In genomic region chr12:100554608-100555077, GRCh38 we compare ENCODE assay signal across 9 cellular contexts. TPM values are rescaled to one million over a fixed set of nuclear protein-coding genes. Genes with fewer than 3 reads are reported as not detected.
DNase-seq lines count a peak whose midpoint lies in the region; ATAC-seq and TF ChIP-seq lines count a peak whose summit lies in the region.
"Had no signal": no experiment of that assay in that cellular context is flagged by ENCODE, and none has a peak within 500 bp of the region (broad histone marks: within the 10 kb centered on the region; RNA-seq: fewer than 3 reads in every experiment).

No MANE protein-coding gene starts in this region.

- no peak for TF ChIP-seq EP300 in Ishikawa (IDR thresholded peaks at IDR 0.05; ENCODE audit: borderline replicate concordance)

- peak; percentile 80 for TF ChIP-seq RAD21 in Ishikawa (IDR thresholded peaks at IDR 0.05; ENCODE audit: low read depth)

- intact Hi-C loops in uterus (cut with DNase I; ENCODE audit: low total_unique reads): no loop called here

- H3K4me1 ChIP-seq in uterus: no peaks in the 10 kb centered on the region

- H3K4me3 ChIP-seq in uterus: no peak overlapping the region
- H3K4me3 ChIP-seq: skin epidermis had no signal

- peak; percentile 54 to 85 (median 73) for TF ChIP-seq CTCF in uterus (IDR thresholded peaks at IDR 0.05)

- H3K36me3 ChIP-seq in uterus: no peaks in the 10 kb centered on the region

- H3K9me3 ChIP-seq in uterus: no peaks in the 10 kb centered on the region

- H3K27ac ChIP-seq in uterus: no peak overlapping the region
- H3K27ac ChIP-seq: skin epidermis had no signal

- TF ChIP-seq POLR2A in uterus (IDR thresholded peaks at IDR 0.05): no peak

- peak; percentile 49 for DNase-seq in DMS 273 treated with DMSO at 0.1 percent for 48 hours (lab: John Stamatoyannopoulos, UW)
- peak; percentile 61 for DNase-seq in NOMO-1 treated with DMSO at 0.1 percent for 48 hours (lab: John Stamatoyannopoulos, UW; ENCODE audit: unreplicated experiment)
- peak; percentile 23 for DNase-seq in cerebellum (ENCODE audit: low spot score)
- peak; percentile 92 for DNase-seq in left kidney (ENCODE audit: low read depth, low spot score)
- DNase-seq in uterus: no peak
- DNase-seq in GOT3 (lab: John Stamatoyannopoulos, UW): no peak

- ATAC-seq in HG03457 (IDR thresholded peaks at IDR 0.05; ENCODE audit: unreplicated experiment): no peak

- no peaks in the 10 kb centered on the region for H3K27me3 ChIP-seq in uterus

TF ChIP-seq in Ishikawa, 13 proteins besides CTCF, POLR2A, EP300 and RAD21:
- TF ChIP-seq ZBTB7A (IDR thresholded peaks at IDR 0.05; ENCODE audit: low read depth) (no peak), FOXM1 (IDR thresholded peaks at IDR 0.05; ENCODE audit: borderline replicate concordance, low read depth) (no peak), NFIC (IDR thresholded peaks at IDR 0.05) (no peak), CEBPB (IDR thresholded peaks at IDR 0.05) (no peak)

RNA-seq across cellular contexts. Expression of gene GAS2L3, which starts 18.8 kb away (rescaled TPM):
- total RNA-seq in cerebellum (96.2 TPM), uterus (10 to 100 TPM in 1 of 4 donors, 1 to 10 TPM in 1, not detected in 2; 2.5 to 45.8 TPM)

Comparison
In these comparisons a context has a peak if more than half of its experiments do, and no peak if none do; other contexts are left out.
1. DNase-seq: peak in DMS 273 treated with DMSO at 0.1 percent for 48 hours (single experiment), NOMO-1 treated with DMSO at 0.1 percent for 48 hours (single experiment), cerebellum (single experiment) and left kidney (single experiment); none in uterus (0 of 2) and GOT3 (single experiment).